20 cellular contexts compared by ENCODE assay signal in genomic region chr1:93620169-93620840, GRCh38.
A peak's percentile ranks its signal among the peaks of the same experiment; 100 is the strongest.
DNase-seq lines count a peak whose midpoint lies in the region; ATAC-seq and TF ChIP-seq lines count a peak whose summit lies in the region.
"Had no signal": no experiment of that assay in that cellular context is flagged by ENCODE, and none has a peak within 500 bp of the region (broad histone marks: within the 10 kb centered on the region; RNA-seq: fewer than 3 reads in every experiment).

No MANE protein-coding gene starts in this region.

- no peaks in the 10 kb centered on the region for H3K9me3 ChIP-seq in sigmoid colon
- H3K9me3 ChIP-seq: esophagus squamous epithelium, uterus had no signal

- no peak for TF ChIP-seq EP300 in sigmoid colon (IDR thresholded peaks at IDR 0.05)

- peaks cover 14% of the 10 kb centered on the region for H3K4me1 Mint-ChIP-seq in activated CD4-positive, alpha-beta T cell treated with anti-CD3 and anti-CD28 coated beads for 36 hours
- H3K4me1 Mint-ChIP-seq in activated CD4-positive, alpha-beta T cell treated with anti-CD3 and anti-CD28 coated beads, Interleukin-2, amount 10 ng/mL, durations not matched to agents 7 days and 5 days: peaks cover 4% of the 10 kb centered on the region

- no peak for DNase-seq in activated CD4-positive, alpha-beta T cell treated with anti-CD3 and anti-CD28 coated beads for 36 hours
- no peak for DNase-seq in activated CD4-positive, alpha-beta T cell treated with anti-CD3 and anti-CD28 coated beads, Interleukin-2, amount 10 ng/mL, durations not matched to agents 7 days and 5 days
- peak; percentile 71 for DNase-seq in RPMI7951 (ENCODE audit: low read depth)
- DNase-seq in sigmoid colon: peak; percentile 48
- DNase-seq: activated CD8-positive, alpha-beta memory T cell treated with anti-CD3 and anti-CD28 coated beads, Interleukin-2, amount 50 U/mL, for 48 hours; activated effector memory CD4-positive, alpha-beta T cell treated with Interleukin-2 at 50 U/mL for 16 hours; amniotic stem cell; caudate nucleus; CD4-positive, alpha-beta T cell; effector CD4-positive, alpha-beta T cell; esophagus squamous epithelium; natural killer cell; stimulated activated CD4-positive, alpha-beta T cell treated with anti-CD3 and anti-CD28 coated beads, Interleukin-4, amount 100 ng/mL, for 24 hours; uterus had no signal

- peaks cover 3% of the 10 kb centered on the region for H3K27me3 Mint-ChIP-seq in activated CD4-positive, alpha-beta T cell treated with anti-CD3 and anti-CD28 coated beads for 36 hours
- no peaks in the 10 kb centered on the region for H3K27me3 Mint-ChIP-seq in activated CD4-positive, alpha-beta T cell treated with anti-CD3 and anti-CD28 coated beads, Interleukin-2, amount 10 ng/mL, durations not matched to agents 7 days and 5 days
- H3K27me3 Mint-ChIP-seq: CD4-positive, alpha-beta T cell; memory B cell; progenitor cell of endocrine pancreas had no signal

- CTCF ChIA-PET in activated CD4-positive, alpha-beta T cell treated with anti-CD3 and anti-CD28 coated beads for 36 hours (lab: Charles Lee): interaction anchor here (0.5 to 5.7 kb wide), 14 partner anchors 9 to 590 kb away, joined by 3 to 36 read pairs (median 4); no protein-coding TSS in a partner anchor
- CTCF ChIA-PET in activated CD4-positive, alpha-beta T cell treated with anti-CD3 and anti-CD28 coated beads, Interleukin-2, amount 10 ng/mL, durations not matched to agents 7 days and 5 days (lab: Charles Lee): interaction anchor here (0.8 to 3.8 kb wide), 6 partner anchors 9 to 316 kb away, joined by 3 to 20 read pairs (median 4); no protein-coding TSS in a partner anchor

- no peaks in the 10 kb centered on the region for H3K36me3 ChIP-seq in sigmoid colon
- H3K36me3 ChIP-seq: esophagus squamous epithelium, uterus had no signal

- H3K4me3 ChIP-seq in sigmoid colon: no peak overlapping the region
- H3K4me3 ChIP-seq: esophagus squamous epithelium, uterus had no signal

- H3K9me3 Mint-ChIP-seq in activated CD4-positive, alpha-beta T cell treated with anti-CD3 and anti-CD28 coated beads for 36 hours (ENCODE audit: low read depth): no peaks in the 10 kb centered on the region
- H3K9me3 Mint-ChIP-seq in activated CD4-positive, alpha-beta T cell treated with anti-CD3 and anti-CD28 coated beads, Interleukin-2, amount 10 ng/mL, durations not matched to agents 7 days and 5 days: no peaks in the 10 kb centered on the region
- H3K9me3 Mint-ChIP-seq: CD4-positive, alpha-beta T cell; memory B cell; natural killer cell had no signal

- POLR2A ChIA-PET in activated CD4-positive, alpha-beta T cell treated with anti-CD3 and anti-CD28 coated beads for 36 hours (lab: Charles Lee): no interaction called here
- POLR2A ChIA-PET in activated CD4-positive, alpha-beta T cell treated with anti-CD3 and anti-CD28 coated beads, Interleukin-2, amount 10 ng/mL, durations not matched to agents 7 days and 5 days (lab: Charles Lee): no interaction called here

- ATAC-seq in activated CD4-positive, alpha-beta T cell treated with anti-CD3 and anti-CD28 coated beads for 36 hours: no peak
- peak; percentile 5 for ATAC-seq in esophagus mucosa
- no peak for ATAC-seq in GM21423 (IDR thresholded peaks at IDR 0.05; ENCODE audit: unreplicated experiment)
- ATAC-seq in HG03460 (IDR thresholded peaks at IDR 0.05; ENCODE audit: unreplicated experiment): no peak
- no peak for ATAC-seq in HG03354 (IDR thresholded peaks at IDR 0.05; ENCODE audit: poor library complexity, severe bottlenecking, unreplicated experiment)
- ATAC-seq: natural killer cell had no signal

- intact Hi-C loops in activated CD4-positive, alpha-beta T cell treated with anti-CD3 and anti-CD28 coated beads for 36 hours (cut with DNase I, micrococcal nuclease): no loop called here
- intact Hi-C loops in sigmoid colon (cut with DNase I): loop anchor here (10.0 kb wide), 1 partner anchor 276 kb away; the partner anchor contains the start of gene DR1

- TF ChIP-seq POLR2A in sigmoid colon (IDR thresholded peaks at IDR 0.05): no peak

- no peak overlapping the region for H3K27ac ChIP-seq in sigmoid colon
- H3K27ac ChIP-seq: esophagus squamous epithelium, uterus had no signal

- H3K4me3 Mint-ChIP-seq in activated CD4-positive, alpha-beta T cell treated with anti-CD3 and anti-CD28 coated beads for 36 hours: no peak overlapping the region
- H3K4me3 Mint-ChIP-seq in activated CD4-positive, alpha-beta T cell treated with anti-CD3 and anti-CD28 coated beads, Interleukin-2, amount 10 ng/mL, durations not matched to agents 7 days and 5 days: no peak overlapping the region
- H3K4me3 Mint-ChIP-seq: CD4-positive, alpha-beta T cell; memory B cell; natural killer cell had no signal

- WGBS in sigmoid colon, 2 donors: 75 to 87% methylated on average over 3 of the region's 3 CpGs

- H3K27ac Mint-ChIP-seq in activated CD4-positive, alpha-beta T cell treated with anti-CD3 and anti-CD28 coated beads for 36 hours: peak overlapping the region; percentile 8
- H3K27ac Mint-ChIP-seq in activated CD4-positive, alpha-beta T cell treated with anti-CD3 and anti-CD28 coated beads, Interleukin-2, amount 10 ng/mL, durations not matched to agents 7 days and 5 days: no peak overlapping the region
- H3K27ac Mint-ChIP-seq: CD4-positive, alpha-beta T cell; memory B cell; natural killer cell; progenitor cell of endocrine pancreas had no signal

- peaks cover 0 to 24% (median 21%) of the 10 kb centered on the region in 4 donors for H3K4me1 ChIP-seq in sigmoid colon

- no peak for TF ChIP-seq CTCF in sigmoid colon (IDR thresholded peaks at IDR 0.05)

- no peaks in the 10 kb centered on the region for H3K36me3 Mint-ChIP-seq in activated CD4-positive, alpha-beta T cell treated with anti-CD3 and anti-CD28 coated beads for 36 hours (ENCODE audit: low read depth)
- H3K36me3 Mint-ChIP-seq in activated CD4-positive, alpha-beta T cell treated with anti-CD3 and anti-CD28 coated beads, Interleukin-2, amount 10 ng/mL, durations not matched to agents 7 days and 5 days (ENCODE audit: low read depth): no peaks in the 10 kb centered on the region
- H3K36me3 Mint-ChIP-seq: natural killer cell had no signal

- no peaks in the 10 kb centered on the region for H3K27me3 ChIP-seq in sigmoid colon
- H3K27me3 ChIP-seq: esophagus squamous epithelium, uterus had no signal

Comparison
In these comparisons a context has a peak if more than half of its experiments do, and no peak if none do; other contexts are left out.
1. DNase-seq: peak in RPMI7951 (single experiment) and sigmoid colon (single experiment); none in activated CD4-positive, alpha-beta T cell treated with anti-CD3 and anti-CD28 coated beads for 36 hours (single experiment) and activated CD4-positive, alpha-beta T cell treated with anti-CD3 and anti-CD28 coated beads, Interleukin-2, amount 10 ng/mL, durations not matched to agents 7 days and 5 days (single experiment).